13 cellular contexts compared by ENCODE assay signal in genomic region chr15:42427429-42428223, GRCh38.
DNase-seq lines count a peak whose midpoint lies in the region; ATAC-seq and TF ChIP-seq lines count a peak whose summit lies in the region.
"Had no signal": no experiment of that assay in that cellular context is flagged by ENCODE, and none has a peak within 500 bp of the region (broad histone marks: within the 10 kb centered on the region; RNA-seq: fewer than 3 reads in every experiment).

No MANE protein-coding gene starts in this region.

- no peak overlapping the region for H2AFZ ChIP-seq in osteoblast (ENCODE audit: low read length)

- H3K79me2 ChIP-seq in osteoblast (ENCODE audit: insufficient read depth, low read length): no peaks in the 10 kb centered on the region

- peaks cover 19% of the 10 kb centered on the region for H3K4me1 Mint-ChIP-seq in chondrocyte (ENCODE audit: low read depth)
- peaks cover 3% of the 10 kb centered on the region for H3K4me1 Mint-ChIP-seq in activated naive CD4-positive, alpha-beta T cell treated with anti-CD3 and anti-CD28 coated beads for 36 hours (ENCODE audit: low read depth)
- H3K4me1 Mint-ChIP-seq: activated naive CD8-positive, alpha-beta T cell treated with anti-CD3 and anti-CD28 coated beads, Interleukin-2, amount 10 ng/mL, durations not matched to agents 7 days and 5 days; immature natural killer cell had no signal

- H3K27me3 ChIP-seq in MG63 (no peaks in the 10 kb centered on the region), osteoblast (ENCODE audit: insufficient read depth, low read length) (no peaks in the 10 kb centered on the region)

- H3K36me3 ChIP-seq in MG63 (peaks cover 75% of the 10 kb centered on the region), osteoblast (ENCODE audit: insufficient read depth, low read length) (peaks cover 72% of the 10 kb centered on the region)

- H3K9me3 Mint-ChIP-seq in chondrocyte (ENCODE audit: low read depth): no peaks in the 10 kb centered on the region
- no peaks in the 10 kb centered on the region for H3K9me3 Mint-ChIP-seq in activated naive CD4-positive, alpha-beta T cell treated with anti-CD3 and anti-CD28 coated beads for 36 hours
- H3K9me3 Mint-ChIP-seq: activated naive CD8-positive, alpha-beta T cell treated with anti-CD3 and anti-CD28 coated beads, Interleukin-2, amount 10 ng/mL, durations not matched to agents 7 days and 5 days; immature natural killer cell; natural killer cell treated with Interleukin-12 subunit alpha and Interleukin-12 subunit beta and Interleukin-15 and Interleukin-18, amount 100 ng/mL, for 72 hours had no signal

- TF ChIP-seq CTCF in chondrocyte (IDR thresholded peaks at IDR 0.05): no peak
- TF ChIP-seq CTCF in osteoblast (IDR thresholded peaks at IDR 0.05; ENCODE audit: extremely low read depth, low read depth, low read length): no peak

- peaks cover 16% of the 10 kb centered on the region for H3K4me1 ChIP-seq in osteoblast (ENCODE audit: insufficient read depth, low read length)

- no peaks in the 10 kb centered on the region for H3K9me3 ChIP-seq in MG63
- no peaks in the 10 kb centered on the region for H3K9me3 ChIP-seq in osteoblast (ENCODE audit: low read depth, low read length)

- no peak overlapping the region for H3K4me3 Mint-ChIP-seq in chondrocyte (ENCODE audit: unreplicated experiment)
- H3K4me3 Mint-ChIP-seq in activated naive CD4-positive, alpha-beta T cell treated with anti-CD3 and anti-CD28 coated beads for 36 hours: no peak overlapping the region
- H3K4me3 Mint-ChIP-seq: activated naive CD8-positive, alpha-beta T cell treated with anti-CD3 and anti-CD28 coated beads, Interleukin-2, amount 10 ng/mL, durations not matched to agents 7 days and 5 days; immature natural killer cell; natural killer cell treated with Interleukin-12 subunit alpha and Interleukin-12 subunit beta and Interleukin-15 and Interleukin-18, amount 100 ng/mL, for 72 hours had no signal

- H3K36me3 Mint-ChIP-seq in chondrocyte (ENCODE audit: low read depth): peaks cover 26% of the 10 kb centered on the region
- H3K36me3 Mint-ChIP-seq in activated naive CD4-positive, alpha-beta T cell treated with anti-CD3 and anti-CD28 coated beads for 36 hours (ENCODE audit: low read depth): peaks cover 13% of the 10 kb centered on the region

- no peak overlapping the region for H3K4me3 ChIP-seq in MG63
- H3K4me3 ChIP-seq in osteoblast (ENCODE audit: insufficient read depth, low read length): no peak overlapping the region
- H3K4me3 ChIP-seq: SK-N-MC had no signal

- CTCF ChIA-PET in activated naive CD4-positive, alpha-beta T cell treated with anti-CD3 and anti-CD28 coated beads for 36 hours (lab: Charles Lee): no interaction called here

- H3K27me3 Mint-ChIP-seq in chondrocyte (ENCODE audit: low read depth): no peaks in the 10 kb centered on the region
- H3K27me3 Mint-ChIP-seq in activated naive CD4-positive, alpha-beta T cell treated with anti-CD3 and anti-CD28 coated beads for 36 hours (ENCODE audit: low read depth): no peaks in the 10 kb centered on the region
- H3K27me3 Mint-ChIP-seq: activated naive CD8-positive, alpha-beta T cell treated with anti-CD3 and anti-CD28 coated beads, Interleukin-2, amount 10 ng/mL, durations not matched to agents 7 days and 5 days; natural killer cell treated with Interleukin-12 subunit alpha and Interleukin-12 subunit beta and Interleukin-15 and Interleukin-18, amount 100 ng/mL, for 72 hours had no signal

- peak overlapping the region; percentile 94 for H3K27ac ChIP-seq in osteoblast (ENCODE audit: low read depth, low read length)
- H3K27ac ChIP-seq: KMS-11, SK-N-MC had no signal

- DNase-seq in DMS 273 treated with DMSO at 0.1 percent for 48 hours (lab: John Stamatoyannopoulos, UW) (peak; percentile 63), MG63 (peak; percentile 73), chondrocyte (ENCODE audit: low spot score) (no peak), osteoblast (ENCODE audit: insufficient read length, low spot score, missing footprints) (peak; percentile 87), NK-92 (lab: John Stamatoyannopoulos, UW; ENCODE audit: unreplicated experiment) (no peak)
- no peak for DNase-seq in activated naive CD4-positive, alpha-beta T cell treated with anti-CD3 and anti-CD28 coated beads for 36 hours
- DNase-seq: activated naive CD8-positive, alpha-beta T cell treated with anti-CD3 and anti-CD28 coated beads, Interleukin-2, amount 10 ng/mL, durations not matched to agents 7 days and 5 days; immature natural killer cell had no signal

- peak overlapping the region; percentile 82 for H3K27ac Mint-ChIP-seq in chondrocyte (ENCODE audit: unreplicated experiment)
- H3K27ac Mint-ChIP-seq in activated naive CD4-positive, alpha-beta T cell treated with anti-CD3 and anti-CD28 coated beads for 36 hours: no peak overlapping the region
- H3K27ac Mint-ChIP-seq: activated naive CD8-positive, alpha-beta T cell treated with anti-CD3 and anti-CD28 coated beads, Interleukin-2, amount 10 ng/mL, durations not matched to agents 7 days and 5 days; natural killer cell treated with Interleukin-12 subunit alpha and Interleukin-12 subunit beta and Interleukin-15 and Interleukin-18, amount 100 ng/mL, for 72 hours had no signal

- ATAC-seq in HG03460 (IDR thresholded peaks at IDR 0.05; ENCODE audit: unreplicated experiment) (no peak), HG02870 (IDR thresholded peaks at IDR 0.05; ENCODE audit: unreplicated experiment) (no peak)
- ATAC-seq: natural killer cell treated with Interleukin-12 subunit alpha and Interleukin-12 subunit beta and Interleukin-15 and Interleukin-18, amount 100 ng/mL, for 72 hours had no signal

- intact Hi-C loops in activated naive CD4-positive, alpha-beta T cell treated with anti-CD3 and anti-CD28 coated beads for 36 hours (cut with micrococcal nuclease): no loop called here

- H3K4me2 ChIP-seq in osteoblast (ENCODE audit: insufficient read depth, low read length): peak overlapping the region; percentile 43
- H3K4me2 ChIP-seq: KMS-11 had no signal

- no peaks in the 10 kb centered on the region for H4K20me1 ChIP-seq in osteoblast (ENCODE audit: insufficient read depth, low read length)

Comparison
In these comparisons a context has a peak if more than half of its experiments do, and no peak if none do; other contexts are left out.
1. DNase-seq: peak in DMS 273 treated with DMSO at 0.1 percent for 48 hours (single experiment), MG63 (single experiment) and osteoblast (single experiment); none in chondrocyte (single experiment), NK-92 (single experiment) and activated naive CD4-positive, alpha-beta T cell treated with anti-CD3 and anti-CD28 coated beads for 36 hours (single experiment).